ENCODE assay signal across 9 cellular contexts in the genomic region with DNA sequence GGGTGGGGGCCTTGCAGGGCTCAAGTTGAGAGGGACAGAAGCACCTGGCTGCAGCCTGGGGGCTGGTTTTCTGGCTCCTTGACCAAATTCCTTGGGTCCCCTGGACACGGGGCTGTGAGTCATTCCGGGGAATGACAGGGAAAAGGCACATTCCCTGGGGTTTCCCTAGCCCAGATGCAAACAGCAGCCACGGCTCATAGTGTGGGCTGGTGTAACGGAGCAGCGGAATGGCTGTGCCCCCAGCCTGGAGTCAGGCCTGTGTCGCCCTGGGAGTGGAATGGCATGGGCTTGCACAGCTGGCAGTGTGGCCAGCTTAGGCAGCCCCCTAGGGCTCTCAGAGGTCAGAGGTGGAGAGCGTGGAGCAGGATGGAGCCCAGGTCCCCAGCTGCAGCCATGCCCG.
A peak's percentile ranks its signal among the peaks of the same experiment; 100 is the strongest.
DNase-seq lines count a peak whose midpoint lies in the region; FAIRE-seq and TF ChIP-seq lines count a peak whose summit lies in the region.
"Had no signal": no experiment of that assay in that cellular context is flagged by ENCODE, and none has a peak within 500 bp of the region (broad histone marks: within the 10 kb centered on the region; RNA-seq: fewer than 3 reads in every experiment).

No MANE protein-coding gene starts in this region.

- intact Hi-C loops in breast epithelium (cut with DNase I; ENCODE audit: low total_unique reads) = loop anchor here (10.0 kb wide), 1 partner anchor 67 kb away; no protein-coding TSS in a partner anchor

- no peaks in the 10 kb centered on the region for H3K9me3 ChIP-seq in breast epithelium
- H3K9me3 ChIP-seq: heart right ventricle had no signal

- H3K27me3 ChIP-seq in breast epithelium (no peaks in the 10 kb centered on the region), kidney epithelial cell (ENCODE audit: control insufficient read depth, insufficient read depth, low read length) (no peaks in the 10 kb centered on the region), brain microvascular endothelial cell (replicated peaks) (peaks cover 3% of the 10 kb centered on the region)
- H3K27me3 ChIP-seq: heart right ventricle had no signal

- H3K4me3 ChIP-seq in breast epithelium (no peak overlapping the region), kidney epithelial cell (ENCODE audit: low read depth, low read length) (no peak overlapping the region), brain microvascular endothelial cell (ENCODE audit: low read depth, low read length) (no peak overlapping the region)
- H3K4me3 ChIP-seq: heart right ventricle had no signal

- peaks cover 0 to 5% of the 10 kb centered on the region in 2 donors for H3K4me1 ChIP-seq in breast epithelium

- peak; percentile 3 to 4 for DNase-seq in activated T-cell treated with anti-CD3 and anti-CD28 coated beads, Interleukin-2, amount 50 U/mL, for 48 hours
- DNase-seq in activated T-cell treated with anti-CD3 and anti-CD28 coated beads for 4 hours (no peak), breast epithelium (ENCODE audit: low spot score in 2 of 2) (peak; percentile 35 to 50), kidney epithelial cell (ENCODE audit: low read depth) (peak; percentile 32), urothelium cell line (ENCODE audit: low spot score) (peak; percentile 60), foreskin melanocyte (no peak), brain microvascular endothelial cell (no peak), frontal cortex (ENCODE audit: low spot score in 2 of 2) (no peak)

- in situ Hi-C loops in brain microvascular endothelial cell (cut with HindIII; ENCODE audit: low pct_ligation_motif_present, low sequenced_read_pairs) = no loop called here

- no peak for TF ChIP-seq POLR2A in breast epithelium (IDR thresholded peaks at IDR 0.05)

- H3K27ac ChIP-seq in breast epithelium = peak overlapping the region in 1 of 2 donors; percentile 77
- H3K27ac ChIP-seq in brain microvascular endothelial cell = no peak overlapping the region

- FAIRE-seq in urothelium cell line (lab: Jason Lieb, UNC) = no peak
- no peak for FAIRE-seq in frontal cortex (lab: Jason Lieb, UNC)

- H3K36me3 ChIP-seq in breast epithelium (no peaks in the 10 kb centered on the region), kidney epithelial cell (ENCODE audit: control insufficient read depth, insufficient read depth, low read length) (no peaks in the 10 kb centered on the region), brain microvascular endothelial cell (replicated peaks) (no peaks in the 10 kb centered on the region)

- TF ChIP-seq CTCF in breast epithelium (IDR thresholded peaks at IDR 0.05) = no peak
- no peak for TF ChIP-seq CTCF in kidney epithelial cell (IDR thresholded peaks at IDR 0.05; ENCODE audit: insufficient read depth, low read length, poor library complexity, severe bottlenecking)
- TF ChIP-seq CTCF in brain microvascular endothelial cell (IDR thresholded peaks at IDR 0.05; ENCODE audit: low read depth, low read length, missing control alignments) = no peak

Comparison
In these comparisons a context has a peak if more than half of its experiments do, and no peak if none do; other contexts are left out.
1. DNase-seq: peak in activated T-cell treated with anti-CD3 and anti-CD28 coated beads, Interleukin-2, amount 50 U/mL, for 48 hours (2 of 2), breast epithelium (2 of 2), kidney epithelial cell (single experiment) and urothelium cell line (single experiment); none in activated T-cell treated with anti-CD3 and anti-CD28 coated beads for 4 hours (single experiment), foreskin melanocyte (single experiment), brain microvascular endothelial cell (single experiment) and frontal cortex (0 of 2).